ENCODE assay signal across 8 cellular contexts in the genomic region with DNA sequence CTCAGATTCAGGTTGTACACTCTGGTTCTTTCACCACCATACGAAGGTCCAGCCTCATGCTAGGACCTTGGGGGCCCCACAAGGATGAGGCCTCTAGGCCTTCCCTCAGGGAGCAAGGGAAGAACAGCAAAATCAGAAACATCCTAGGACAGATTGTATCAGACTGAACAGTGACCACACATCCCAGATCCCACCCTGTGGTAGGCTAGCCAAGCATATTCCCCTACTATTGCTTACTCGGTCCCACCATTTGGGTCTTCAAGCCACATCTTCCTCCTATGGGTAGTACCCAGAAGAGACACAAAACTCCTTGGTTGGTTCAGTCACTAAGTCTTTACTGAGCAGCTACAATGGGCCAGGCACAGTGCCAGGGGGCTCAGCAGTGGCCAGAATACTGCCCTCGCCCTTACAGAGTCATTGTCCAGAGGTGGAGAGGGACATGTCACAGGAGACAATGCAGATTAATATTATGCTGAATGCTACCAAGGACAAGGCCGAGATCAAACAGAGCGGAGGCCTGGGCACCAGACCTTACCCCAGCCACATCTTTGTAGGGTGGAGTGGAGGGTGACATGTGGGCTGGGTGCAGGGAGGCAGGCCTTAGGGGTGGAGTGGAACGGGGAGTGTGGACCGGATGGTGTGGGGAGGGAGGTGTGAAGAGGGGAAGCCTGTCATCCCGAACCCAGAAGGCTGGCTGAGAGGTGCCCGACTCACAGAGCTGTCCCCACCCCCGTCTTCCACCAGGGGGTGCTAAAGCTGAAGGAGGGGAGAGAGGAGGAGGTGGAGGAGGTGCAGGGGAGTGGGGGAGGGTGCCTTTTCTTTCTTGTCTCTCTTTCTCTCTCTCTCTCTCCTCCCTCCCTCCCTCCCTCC. TPM values are rescaled to one million over a fixed set of nuclear protein-coding genes. Genes with fewer than 3 reads are reported as not detected.
DNase-seq lines count a peak whose midpoint lies in the region; ATAC-seq and TF ChIP-seq lines count a peak whose summit lies in the region.

No MANE protein-coding gene starts in this region.

- no peak overlapping the region for H3K27ac ChIP-seq in upper lobe of right lung

- H3K4me1 Mint-ChIP-seq in glutamatergic neuron (ENCODE audit: low read depth, unreplicated experiment) = peaks cover 3% of the 10 kb centered on the region

- H3K27ac Mint-ChIP-seq in glutamatergic neuron (ENCODE audit: unreplicated experiment) = no peak overlapping the region

- no peaks in the 10 kb centered on the region for H3K9me3 Mint-ChIP-seq in glutamatergic neuron (ENCODE audit: unreplicated experiment)

- no peaks in the 10 kb centered on the region for H3K9me3 ChIP-seq in upper lobe of right lung

- TF ChIP-seq CTCF in glutamatergic neuron (IDR thresholded peaks at IDR 0.05; ENCODE audit: partially characterized antibody, unreplicated experiment) (peak; percentile 56), upper lobe of right lung (IDR thresholded peaks at IDR 0.05) (peak; percentile 65)

- peaks cover 8% of the 10 kb centered on the region for H3K27me3 Mint-ChIP-seq in glutamatergic neuron (ENCODE audit: unreplicated experiment)

- intact Hi-C loops in upper lobe of right lung (cut with DNase I) = no loop called here

- H3K4me1 ChIP-seq in upper lobe of right lung = peaks cover 39% of the 10 kb centered on the region

- DNase-seq in CMK (ENCODE audit: low read depth) (peak; percentile 73), LoVo (ENCODE audit: low spot score) (peak; percentile 66), SK-MEL-5 (ENCODE audit: low read depth, low spot score) (peak; percentile 87), glutamatergic neuron (peak; percentile 88), pons (ENCODE audit: low spot score) (peak; percentile 89), upper lobe of right lung (peak; percentile 88)
- peak; percentile 87 for DNase-seq in activated gamma-delta T cell treated with anti-CD3 and anti-CD28 coated beads, Interleukin-2, amount 50 U/mL, for 16 hours (ENCODE audit: low read depth)

- no peaks in the 10 kb centered on the region for H3K36me3 Mint-ChIP-seq in glutamatergic neuron (ENCODE audit: unreplicated experiment)

- in situ Hi-C loops in SK-MEL-5 (cut with HindIII; ENCODE audit: low pct_unique_long_range_greater_than_20kb, low sequenced_read_pairs) = no loop called here

- no peak overlapping the region for H3K4me3 Mint-ChIP-seq in glutamatergic neuron (ENCODE audit: unreplicated experiment)

- H3K27me3 ChIP-seq in upper lobe of right lung = no peaks in the 10 kb centered on the region

- H3K4me3 ChIP-seq in upper lobe of right lung = no peak overlapping the region

- H3K36me3 ChIP-seq in upper lobe of right lung = no peaks in the 10 kb centered on the region

- ATAC-seq in GM21423 (IDR thresholded peaks at IDR 0.05; ENCODE audit: unreplicated experiment) = peak; percentile 58
- peak; percentile 88 for ATAC-seq in upper lobe of right lung

RNA-seq across cellular contexts. Expression of a gene that starts 6.8 kb away (rescaled TPM):
- 0.05 TPM in 1 of 2 replicates, not detected in the other for total RNA-seq in SK-MEL-5 (2014; rRNA removed; shearing (Covaris generic))
- 0.03 and 0.54 TPM in 2 replicates for polyA plus RNA-seq in SK-MEL-5 (2015; cell fraction: cytosol; rRNA removed)
- 0.38 and 1.3 TPM in 2 replicates for polyA plus RNA-seq in SK-MEL-5 (2015; cell fraction: nucleus; rRNA removed)
- total RNA-seq in glutamatergic neuron (ENCODE audit: unreplicated experiment) (4.2 TPM), upper lobe of right lung (71.4 TPM)

Comparison
In these comparisons a context has a peak if more than half of its experiments do, and no peak if none do; other contexts are left out.
1. RNA of a gene that starts 6.8 kb away (total RNA-seq): 71.4 TPM in upper lobe of right lung (single experiment); 4.2 TPM in glutamatergic neuron (single experiment) and 0.05 TPM in SK-MEL-5; every median in the first group is over 10 times any median in the second.
2. Peak in every context shown above with its lines, with median percentiles within 50 percentile points of each other: DNase-seq.